In the genomic region with DNA sequence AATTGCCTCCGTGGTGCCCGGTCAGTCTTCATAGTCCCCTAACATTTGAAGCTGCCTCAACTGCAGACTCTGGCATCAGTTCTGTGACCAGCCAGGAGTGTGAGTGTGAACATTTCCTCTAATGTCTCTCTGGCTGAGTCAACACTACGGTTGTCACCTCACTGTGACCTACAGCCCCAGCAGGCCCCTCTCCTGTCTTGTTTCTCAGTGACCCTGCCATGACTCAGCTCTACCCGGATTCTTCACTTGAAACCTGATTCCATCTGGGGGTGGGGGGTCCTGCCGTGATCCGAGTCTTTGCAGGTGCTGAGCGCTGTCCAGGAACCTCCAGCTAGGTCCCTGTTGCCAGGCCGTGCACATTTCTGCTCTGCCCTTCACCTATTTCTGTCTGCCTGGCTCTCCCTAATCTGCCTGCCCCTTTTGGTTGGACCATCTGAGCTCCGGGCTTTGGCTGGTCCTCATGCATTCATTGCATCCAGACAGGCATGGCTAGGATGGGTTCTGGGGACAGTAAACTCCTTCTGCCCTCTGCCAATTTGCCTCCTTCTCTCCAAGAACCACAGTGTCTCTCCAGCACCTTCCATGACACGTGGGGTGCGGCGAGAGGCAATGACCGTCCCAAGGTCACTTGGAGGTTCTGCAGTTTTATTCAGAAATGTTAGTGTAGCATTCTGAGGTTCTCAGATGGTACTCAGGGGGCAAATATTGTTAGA, we compare ENCODE assay signal across 13 cellular contexts. TPM values are rescaled to one million over a fixed set of nuclear protein-coding genes. Genes with fewer than 3 reads are reported as not detected.
DNase-seq lines count a peak whose midpoint lies in the region; ATAC-seq and TF ChIP-seq lines count a peak whose summit lies in the region.
"Had no signal": no experiment of that assay in that cellular context is flagged by ENCODE, and none has a peak within 500 bp of the region (broad histone marks: within the 10 kb centered on the region; RNA-seq: fewer than 3 reads in every experiment).

No MANE protein-coding gene starts in this region.

- peak; percentile 8 for DNase-seq in COLO668 (lab: John Stamatoyannopoulos, UW; ENCODE audit: unreplicated experiment)
- peak; percentile 58 for DNase-seq in kidney epithelial cell (ENCODE audit: low read depth)
- DNase-seq in H4 (ENCODE audit: low spot score) = no peak
- no peak for DNase-seq in midbrain (lab: John Stamatoyannopoulos, UW)
- no peak for DNase-seq in OCI-LY7 (ENCODE audit: low spot score)
- no peak for DNase-seq in head of caudate nucleus
- DNase-seq: activated CD4-positive, alpha-beta T cell treated with anti-CD3 and anti-CD28 coated beads for 4 hours; BE2C; heart left ventricle; NCI-H1436 treated with DMSO at 0.1 percent for 48 hours; NCI-H82 had no signal

- intact Hi-C loops in OCI-LY7 (cut with micrococcal nuclease; ENCODE audit: unreplicated experiment) (no loop called here), head of caudate nucleus (cut with DNase I) (no loop called here)

- H3K9me3 ChIP-seq in HEK293 (ENCODE audit: control insufficient read depth, insufficient read depth, low read depth, low read length) = no peaks in the 10 kb centered on the region
- no peaks in the 10 kb centered on the region for H3K9me3 ChIP-seq in OCI-LY7 (ENCODE audit: low read length)

- H3K9me2 ChIP-seq in OCI-LY7 (ENCODE audit: insufficient read depth, low read length) = no peaks in the 10 kb centered on the region

- no peak overlapping the region for H3K4me3 ChIP-seq in HEK293 (ENCODE audit: low read depth, low read length)
- no peak overlapping the region for H3K4me3 ChIP-seq in kidney epithelial cell (ENCODE audit: low read depth, low read length)
- H3K4me3 ChIP-seq in OCI-LY7 (ENCODE audit: low read depth, low read length, poor library complexity, severe bottlenecking) = no peak overlapping the region
- H3K4me3 ChIP-seq: heart left ventricle had no signal

- no peaks in the 10 kb centered on the region for H3K27me3 ChIP-seq in kidney epithelial cell (ENCODE audit: control insufficient read depth, insufficient read depth, low read length)
- H3K27me3 ChIP-seq: BE2C, heart left ventricle had no signal

- no peak overlapping the region for H3K27ac ChIP-seq in HEK293 (ENCODE audit: extremely low read depth, low read depth, low read length)
- H3K27ac ChIP-seq in OCI-LY7 (ENCODE audit: low read depth, low read length, poor library complexity, severe bottlenecking) = no peak overlapping the region
- H3K27ac ChIP-seq: heart left ventricle had no signal

- no peak overlapping the region for H2AFZ ChIP-seq in OCI-LY7 (ENCODE audit: low read length)

- POLR2A ChIA-PET in HEK293 (lab: Yijun Ruan, JAX) = interaction anchor here (2.6 to 5.3 kb wide), 2 partner anchors 11 to 24 kb away, joined by 11 to 41 read pairs; a partner anchor contains a TSS
- POLR2A ChIA-PET in OCI-LY7 (lab: Charles Lee) = no interaction called here

- TF ChIP-seq CTCF in HEK293 (tag by site-specific recombination; IDR thresholded peaks at IDR 0.05) (no peak), kidney epithelial cell (IDR thresholded peaks at IDR 0.05; ENCODE audit: insufficient read depth, low read length, poor library complexity, severe bottlenecking) (no peak), OCI-LY7 (conservative IDR thresholded peaks at IDR 0.05; ENCODE audit: low read length) (no peak)

- H3K36me3 ChIP-seq in HEK293 (ENCODE audit: control insufficient read depth in 2 of 2, insufficient read depth in 1 of 2, low read length in 2 of 2) (no peaks in the 10 kb centered on the region), kidney epithelial cell (ENCODE audit: control insufficient read depth, insufficient read depth, low read length) (no peaks in the 10 kb centered on the region), OCI-LY7 (ENCODE audit: insufficient read depth, low read length) (no peaks in the 10 kb centered on the region)
- H3K36me3 ChIP-seq: BE2C, heart left ventricle had no signal

- H3K4me2 ChIP-seq in OCI-LY7 (ENCODE audit: low read length) = no peak overlapping the region

- H3K79me2 ChIP-seq in OCI-LY7 (ENCODE audit: insufficient read depth, low read depth, low read length) = no peaks in the 10 kb centered on the region

- no peaks in the 10 kb centered on the region for H4K20me1 ChIP-seq in OCI-LY7 (ENCODE audit: insufficient read depth, low read length)

- ATAC-seq in SK-N-SH treated with all-trans-retinoic acid at 6 μM for 48 hours = peak; percentile 18; the same call in 2 of the 3 replicates

- CTCF ChIA-PET in HEK293 (lab: Yijun Ruan, JAX) = interaction anchor here (0.6 to 5.5 kb wide), 4 partner anchors 10 to 335 kb away, joined by 3 to 33 read pairs (median 10); no protein-coding TSS in a partner anchor
- CTCF ChIA-PET in OCI-LY7 (lab: Charles Lee; ENCODE audit: unreplicated experiment) = interaction anchor here (0.6 kb wide), 1 partner anchor 109 kb away, joined by 4 read pairs; no protein-coding TSS in a partner anchor

- H3K4me1 ChIP-seq in HEK293 (ENCODE audit: control insufficient read depth, insufficient read depth, low read length) (peaks cover 13% of the 10 kb centered on the region), OCI-LY7 (ENCODE audit: insufficient read depth, low read length, poor library complexity, severe bottlenecking) (no peaks in the 10 kb centered on the region)
- H3K4me1 ChIP-seq: BE2C had no signal

- BruUV-seq in OCI-LY7 (replicated peaks; lab: Mats Ljungman, UMichigan) = no TSS peak

TF ChIP-seq in HEK293, 187 proteins besides CTCF, POLR2A, EP300 and RAD21 (continues in another document):
- TF ChIP-seq, protein P1, sequence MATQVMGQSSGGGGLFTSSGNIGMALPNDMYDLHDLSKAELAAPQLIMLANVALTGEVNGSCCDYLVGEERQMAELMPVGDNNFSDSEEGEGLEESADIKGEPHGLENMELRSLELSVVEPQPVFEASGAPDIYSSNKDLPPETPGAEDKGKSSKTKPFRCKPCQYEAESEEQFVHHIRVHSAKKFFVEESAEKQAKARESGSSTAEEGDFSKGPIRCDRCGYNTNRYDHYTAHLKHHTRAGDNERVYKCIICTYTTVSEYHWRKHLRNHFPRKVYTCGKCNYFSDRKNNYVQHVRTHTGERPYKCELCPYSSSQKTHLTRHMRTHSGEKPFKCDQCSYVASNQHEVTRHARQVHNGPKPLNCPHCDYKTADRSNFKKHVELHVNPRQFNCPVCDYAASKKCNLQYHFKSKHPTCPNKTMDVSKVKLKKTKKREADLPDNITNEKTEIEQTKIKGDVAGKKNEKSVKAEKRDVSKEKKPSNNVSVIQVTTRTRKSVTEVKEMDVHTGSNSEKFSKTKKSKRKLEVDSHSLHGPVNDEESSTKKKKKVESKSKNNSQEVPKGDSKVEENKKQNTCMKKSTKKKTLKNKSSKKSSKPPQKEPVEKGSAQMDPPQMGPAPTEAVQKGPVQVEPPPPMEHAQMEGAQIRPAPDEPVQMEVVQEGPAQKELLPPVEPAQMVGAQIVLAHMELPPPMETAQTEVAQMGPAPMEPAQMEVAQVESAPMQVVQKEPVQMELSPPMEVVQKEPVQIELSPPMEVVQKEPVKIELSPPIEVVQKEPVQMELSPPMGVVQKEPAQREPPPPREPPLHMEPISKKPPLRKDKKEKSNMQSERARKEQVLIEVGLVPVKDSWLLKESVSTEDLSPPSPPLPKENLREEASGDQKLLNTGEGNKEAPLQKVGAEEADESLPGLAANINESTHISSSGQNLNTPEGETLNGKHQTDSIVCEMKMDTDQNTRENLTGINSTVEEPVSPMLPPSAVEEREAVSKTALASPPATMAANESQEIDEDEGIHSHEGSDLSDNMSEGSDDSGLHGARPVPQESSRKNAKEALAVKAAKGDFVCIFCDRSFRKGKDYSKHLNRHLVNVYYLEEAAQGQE (tag by site-specific recombination; IDR thresholded peaks at IDR 0.05) = peak; percentile 92
- TF ChIP-seq TRIM28 (IDR thresholded peaks at IDR 0.05; ENCODE audit: borderline replicate concordance, low read length) (no peak), ZBTB17 (tag by site-specific recombination; IDR thresholded peaks at IDR 0.05) (peak; percentile 76), SP2 (tag by site-specific recombination; IDR thresholded peaks at IDR 0.05) (no peak), ZIC2 (tag by site-specific recombination; IDR thresholded peaks at IDR 0.05) (peak; percentile 70), ZNF416 (tag by site-specific recombination; IDR thresholded peaks at IDR 0.05) (no peak)

TF ChIP-seq in SK-N-SH treated with all-trans-retinoic acid at 6 μM for 48 hours, 23 proteins besides CTCF, POLR2A, EP300 and RAD21 (continues in another document):
- no peak for TF ChIP-seq BACH2 (CRISPR knock-in tag; IDR thresholded peaks at IDR 0.05; ENCODE audit: borderline replicate concordance)
- no peak for TF ChIP-seq PPARA (CRISPR knock-in tag; IDR thresholded peaks at IDR 0.05; ENCODE audit: borderline replicate concordance)
- TF ChIP-seq, protein P2, sequence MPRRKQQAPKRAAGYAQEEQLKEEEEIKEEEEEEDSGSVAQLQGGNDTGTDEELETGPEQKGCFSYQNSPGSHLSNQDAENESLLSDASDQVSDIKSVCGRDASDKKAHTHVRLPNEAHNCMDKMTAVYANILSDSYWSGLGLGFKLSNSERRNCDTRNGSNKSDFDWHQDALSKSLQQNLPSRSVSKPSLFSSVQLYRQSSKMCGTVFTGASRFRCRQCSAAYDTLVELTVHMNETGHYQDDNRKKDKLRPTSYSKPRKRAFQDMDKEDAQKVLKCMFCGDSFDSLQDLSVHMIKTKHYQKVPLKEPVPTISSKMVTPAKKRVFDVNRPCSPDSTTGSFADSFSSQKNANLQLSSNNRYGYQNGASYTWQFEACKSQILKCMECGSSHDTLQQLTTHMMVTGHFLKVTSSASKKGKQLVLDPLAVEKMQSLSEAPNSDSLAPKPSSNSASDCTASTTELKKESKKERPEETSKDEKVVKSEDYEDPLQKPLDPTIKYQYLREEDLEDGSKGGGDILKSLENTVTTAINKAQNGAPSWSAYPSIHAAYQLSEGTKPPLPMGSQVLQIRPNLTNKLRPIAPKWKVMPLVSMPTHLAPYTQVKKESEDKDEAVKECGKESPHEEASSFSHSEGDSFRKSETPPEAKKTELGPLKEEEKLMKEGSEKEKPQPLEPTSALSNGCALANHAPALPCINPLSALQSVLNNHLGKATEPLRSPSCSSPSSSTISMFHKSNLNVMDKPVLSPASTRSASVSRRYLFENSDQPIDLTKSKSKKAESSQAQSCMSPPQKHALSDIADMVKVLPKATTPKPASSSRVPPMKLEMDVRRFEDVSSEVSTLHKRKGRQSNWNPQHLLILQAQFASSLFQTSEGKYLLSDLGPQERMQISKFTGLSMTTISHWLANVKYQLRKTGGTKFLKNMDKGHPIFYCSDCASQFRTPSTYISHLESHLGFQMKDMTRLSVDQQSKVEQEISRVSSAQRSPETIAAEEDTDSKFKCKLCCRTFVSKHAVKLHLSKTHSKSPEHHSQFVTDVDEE (CRISPR knock-in tag; IDR thresholded peaks at IDR 0.05) = no peak

RNA-seq across cellular contexts. Expression of a gene that starts 24.2 kb away (rescaled TPM):
- total RNA-seq in kidney epithelial cell = 136 and 219 TPM in 2 replicates
- 36.6 and 43.8 TPM in 2 replicates for total RNA-seq in H4 (2014; rRNA removed; shearing (Covaris generic))
- total RNA-seq in OCI-LY7 (2014; rRNA removed; shearing (Covaris generic)) = not detected in 2 replicates
- not detected in 2 replicates for total RNA-seq in OCI-LY7 (2022)

Comparison
In these comparisons a context has a peak if more than half of its experiments do, and no peak if none do; other contexts are left out.
1. DNase-seq: peak in COLO668 (single experiment) and kidney epithelial cell (single experiment); none in H4 (single experiment), midbrain (single experiment), OCI-LY7 (single experiment) and head of caudate nucleus (0 of 42).
2. RNA of a gene that starts 24.2 kb away (total RNA-seq): 136 to 219 TPM in kidney epithelial cell and 36.6 to 43.8 TPM in H4; not detected in OCI-LY7; every median in the first group is over 10 times any median in the second.